In genomic region chr13:99282264-99283231, GRCh38 we compare ENCODE assay signal across 9 cellular contexts. TPM values are rescaled to one million over a fixed set of nuclear protein-coding genes. Genes with fewer than 3 reads are reported as not detected.
DNase-seq lines count a peak whose midpoint lies in the region; ATAC-seq and TF ChIP-seq lines count a peak whose summit lies in the region.
"Had no signal": no experiment of that assay in that cellular context is flagged by ENCODE, and none has a peak within 500 bp of the region (broad histone marks: within the 10 kb centered on the region; RNA-seq: fewer than 3 reads in every experiment).

No MANE protein-coding gene starts in this region.

- intact Hi-C loops in activated CD4-positive, alpha-beta T cell treated with anti-CD3 and anti-CD28 coated beads, Interleukin-2, amount 10 ng/mL, durations not matched to agents 24 days and 14 days (cut with micrococcal nuclease) = no loop called here
- intact Hi-C loops in activated T-helper 2 cell treated with anti-CD3 and anti-CD28 coated beads, Interferon-gamma antibody, Interleukin-2, Interleukin-4, amounts not matched to agents 10 μg/mL and 5 μg/mL and 100 μg/mL, durations not matched to agents 14 hours and 24 hours and 36 hours (cut with micrococcal nuclease) = loop anchor here (2.0 kb wide), 1 partner anchor 16 kb away; no protein-coding TSS in a partner anchor

- H3K4me1 Mint-ChIP-seq in activated CD4-positive, alpha-beta T cell treated with anti-CD3 and anti-CD28 coated beads, Interleukin-2, amount 10 ng/mL, durations not matched to agents 24 days and 14 days = peaks cover 68% of the 10 kb centered on the region
- H3K4me1 Mint-ChIP-seq in activated T-helper 2 cell treated with anti-CD3 and anti-CD28 coated beads, Interferon-gamma antibody, Interleukin-2, Interleukin-4, amounts not matched to agents 10 μg/mL and 5 μg/mL and 100 μg/mL, durations not matched to agents 14 hours and 24 hours and 36 hours (ENCODE audit: low read depth) = peaks cover 82% of the 10 kb centered on the region
- H3K4me1 Mint-ChIP-seq in WTC11 = peaks cover 15% of the 10 kb centered on the region

- no peaks in the 10 kb centered on the region for H3K36me3 ChIP-seq in smooth muscle cell (ENCODE audit: low read depth)

- CTCF ChIA-PET in WTC11 (lab: Charles Lee) = interaction anchor here (0.7 to 2.0 kb wide), 3 partner anchors 12 to 96 kb away, joined by 5 to 6 read pairs (median 5); no protein-coding TSS in a partner anchor

- H3K4me3 ChIP-seq in smooth muscle cell = no peak overlapping the region

- H2AFZ ChIP-seq in smooth muscle cell (ENCODE audit: low read depth) = no peak overlapping the region

- peak overlapping the region; percentile 70 for H3K4me2 ChIP-seq in smooth muscle cell

- peak overlapping the region; percentile 78 for H3K27ac ChIP-seq in smooth muscle cell (ENCODE audit: low read depth)

- H3K27ac Mint-ChIP-seq in activated CD4-positive, alpha-beta T cell treated with anti-CD3 and anti-CD28 coated beads, Interleukin-2, amount 10 ng/mL, durations not matched to agents 24 days and 14 days = peak overlapping the region; percentile 57
- H3K27ac Mint-ChIP-seq in activated T-helper 2 cell treated with anti-CD3 and anti-CD28 coated beads, Interferon-gamma antibody, Interleukin-2, Interleukin-4, amounts not matched to agents 10 μg/mL and 5 μg/mL and 100 μg/mL, durations not matched to agents 14 hours and 24 hours and 36 hours = peak overlapping the region; percentile 71
- no peak overlapping the region for H3K27ac Mint-ChIP-seq in WTC11

- no peaks in the 10 kb centered on the region for H3K9me3 ChIP-seq in smooth muscle cell (replicated peaks; ENCODE audit: low read depth)

- peak overlapping the region; percentile 17 for H3K9ac ChIP-seq in smooth muscle cell (ENCODE audit: low read depth)

- DNase-seq in activated CD4-positive, alpha-beta T cell treated with anti-CD3 and anti-CD28 coated beads, Interleukin-2, amount 10 ng/mL, durations not matched to agents 24 days and 14 days = no peak
- no peak for DNase-seq in activated CD4-positive, alpha-beta T cell treated with anti-CD3 and anti-CD28 coated beads for 48 hours
- no peak for DNase-seq in activated T-helper 2 cell treated with anti-CD3 and anti-CD28 coated beads, Interferon-gamma antibody, Interleukin-2, Interleukin-4, amounts not matched to agents 10 μg/mL and 5 μg/mL and 100 μg/mL, durations not matched to agents 14 hours and 24 hours and 36 hours (ENCODE audit: low spot score)
- no peak for DNase-seq in smooth muscle cell (lab: John Stamatoyannopoulos, UW; ENCODE audit: unreplicated experiment)
- DNase-seq in NCI-H1417 treated with DMSO at 0.1 percent for 48 hours (lab: John Stamatoyannopoulos, UW) = no peak
- no peak for DNase-seq in WTC11 (ENCODE audit: low spot score)
- no peak for DNase-seq in HPDE6-E6E7 (ENCODE audit: extremely low spot score)

- POLR2A ChIA-PET in WTC11 (lab: Charles Lee) = no interaction called here

- no peaks in the 10 kb centered on the region for H3K27me3 ChIP-seq in smooth muscle cell (ENCODE audit: low read depth)

- TF ChIP-seq CTCF in smooth muscle cell (IDR thresholded peaks at IDR 0.05; ENCODE audit: borderline replicate concordance, insufficient read depth, poor library complexity, severe bottlenecking) (no peak), WTC11 (IDR thresholded peaks at IDR 0.05) (no peak)

- no peaks in the 10 kb centered on the region for H3K27me3 Mint-ChIP-seq in activated CD4-positive, alpha-beta T cell treated with anti-CD3 and anti-CD28 coated beads, Interleukin-2, amount 10 ng/mL, durations not matched to agents 24 days and 14 days
- no peaks in the 10 kb centered on the region for H3K27me3 Mint-ChIP-seq in activated T-helper 2 cell treated with anti-CD3 and anti-CD28 coated beads, Interferon-gamma antibody, Interleukin-2, Interleukin-4, amounts not matched to agents 10 μg/mL and 5 μg/mL and 100 μg/mL, durations not matched to agents 14 hours and 24 hours and 36 hours (ENCODE audit: low read depth)
- H3K27me3 Mint-ChIP-seq in WTC11 (ENCODE audit: low read depth) = no peaks in the 10 kb centered on the region

- no peaks in the 10 kb centered on the region for H3F3A ChIP-seq in smooth muscle cell (ENCODE audit: low read depth)

- H3K36me3 Mint-ChIP-seq in activated CD4-positive, alpha-beta T cell treated with anti-CD3 and anti-CD28 coated beads, Interleukin-2, amount 10 ng/mL, durations not matched to agents 24 days and 14 days (ENCODE audit: low read depth) = peaks cover 34% of the 10 kb centered on the region
- peaks cover 50% of the 10 kb centered on the region for H3K36me3 Mint-ChIP-seq in activated T-helper 2 cell treated with anti-CD3 and anti-CD28 coated beads, Interferon-gamma antibody, Interleukin-2, Interleukin-4, amounts not matched to agents 10 μg/mL and 5 μg/mL and 100 μg/mL, durations not matched to agents 14 hours and 24 hours and 36 hours (ENCODE audit: low read depth)
- H3K36me3 Mint-ChIP-seq in WTC11 = no peaks in the 10 kb centered on the region

- ATAC-seq in HG02970 (IDR thresholded peaks at IDR 0.05; ENCODE audit: low FRiP score, unreplicated experiment) (peak; percentile 54), WTC11 (no peak)

- no peaks in the 10 kb centered on the region for H4K20me1 ChIP-seq in smooth muscle cell (ENCODE audit: low read depth)

- 91% methylated on average over 1 of the region's 1 CpG for WGBS in smooth muscle cell (ENCODE audit: low lambda C conversion rate)

- H3K79me2 ChIP-seq in smooth muscle cell (ENCODE audit: low read depth) = no peaks in the 10 kb centered on the region

- H3K9me3 Mint-ChIP-seq in activated CD4-positive, alpha-beta T cell treated with anti-CD3 and anti-CD28 coated beads, Interleukin-2, amount 10 ng/mL, durations not matched to agents 24 days and 14 days = no peaks in the 10 kb centered on the region
- no peaks in the 10 kb centered on the region for H3K9me3 Mint-ChIP-seq in activated T-helper 2 cell treated with anti-CD3 and anti-CD28 coated beads, Interferon-gamma antibody, Interleukin-2, Interleukin-4, amounts not matched to agents 10 μg/mL and 5 μg/mL and 100 μg/mL, durations not matched to agents 14 hours and 24 hours and 36 hours
- H3K9me3 Mint-ChIP-seq in WTC11 = no peaks in the 10 kb centered on the region

- H3K4me3 Mint-ChIP-seq in activated CD4-positive, alpha-beta T cell treated with anti-CD3 and anti-CD28 coated beads, Interleukin-2, amount 10 ng/mL, durations not matched to agents 24 days and 14 days = peak overlapping the region; percentile 8
- no peak overlapping the region for H3K4me3 Mint-ChIP-seq in activated T-helper 2 cell treated with anti-CD3 and anti-CD28 coated beads, Interferon-gamma antibody, Interleukin-2, Interleukin-4, amounts not matched to agents 10 μg/mL and 5 μg/mL and 100 μg/mL, durations not matched to agents 14 hours and 24 hours and 36 hours (ENCODE audit: low read depth)
- H3K4me3 Mint-ChIP-seq in WTC11 = no peak overlapping the region

- H3K4me1 ChIP-seq in smooth muscle cell (ENCODE audit: low read depth) = peaks cover 23% of the 10 kb centered on the region

TF ChIP-seq in WTC11, 78 proteins besides CTCF, POLR2A, EP300 and RAD21:
- no peak for TF ChIP-seq ZNF121 (CRISPR knock-in tag; IDR thresholded peaks at IDR 0.05)
- TF ChIP-seq RELA (CRISPR knock-in tag; IDR thresholded peaks at IDR 0.05; ENCODE audit: borderline replicate concordance) = no peak
- TF ChIP-seq ZNF512 (CRISPR knock-in tag; IDR thresholded peaks at IDR 0.05; ENCODE audit: borderline replicate concordance) = no peak
- no peak for TF ChIP-seq CBFB (CRISPR knock-in tag; IDR thresholded peaks at IDR 0.05; ENCODE audit: low read depth)
- no peak for TF ChIP-seq SOX15 (CRISPR knock-in tag; IDR thresholded peaks at IDR 0.05)

RNA-seq across cellular contexts. Expression of gene GPR18, which starts 24.4 kb away (rescaled TPM):
- 5.9 and 6.3 TPM in 2 replicates for total RNA-seq in activated CD4-positive, alpha-beta T cell treated with anti-CD3 and anti-CD28 coated beads, Interleukin-2, amount 10 ng/mL, durations not matched to agents 24 days and 14 days
- 7.4 and 8.4 TPM in 2 replicates for total RNA-seq in activated T-helper 2 cell treated with anti-CD3 and anti-CD28 coated beads, Interferon-gamma antibody, Interleukin-2, Interleukin-4, amounts not matched to agents 10 μg/mL and 5 μg/mL and 100 μg/mL, durations not matched to agents 14 hours and 24 hours and 36 hours
- total RNA-seq in smooth muscle cell (0.36 TPM in 1 of 2 replicates, not detected in the other), WTC11 (2021) (0.09 TPM in 1 of 3 replicates, not detected in the others)
- polyA plus RNA-seq in smooth muscle cell = 0.38 TPM in 1 of 2 replicates, not detected in the other
- polyA plus RNA-seq: keratinocyte had no signal

RNA-seq across cellular contexts. Expression of gene GPR183, which starts 24.7 kb away (rescaled TPM):
- 36.8 and 37.1 TPM in 2 replicates for total RNA-seq in activated CD4-positive, alpha-beta T cell treated with anti-CD3 and anti-CD28 coated beads, Interleukin-2, amount 10 ng/mL, durations not matched to agents 24 days and 14 days
- 143 and 147 TPM in 2 replicates for total RNA-seq in activated T-helper 2 cell treated with anti-CD3 and anti-CD28 coated beads, Interferon-gamma antibody, Interleukin-2, Interleukin-4, amounts not matched to agents 10 μg/mL and 5 μg/mL and 100 μg/mL, durations not matched to agents 14 hours and 24 hours and 36 hours
- total RNA-seq in smooth muscle cell (33.0 and 46.4 TPM in 2 replicates), WTC11 (2021) (0.13 to 0.14 TPM in 2 of 3 replicates, not detected in the other)
- 26.8 and 32.4 TPM in 2 replicates for polyA plus RNA-seq in smooth muscle cell
- polyA plus RNA-seq: keratinocyte had no signal

Comparison
In these comparisons a context has a peak if more than half of its experiments do, and no peak if none do; other contexts are left out.
1. RNA of gene GPR183, which starts 24.7 kb away (total RNA-seq): 143 to 147 TPM in activated T-helper 2 cell treated with anti-CD3 and anti-CD28 coated beads, Interferon-gamma antibody, Interleukin-2, Interleukin-4, amounts not matched to agents 10 μg/mL and 5 μg/mL and 100 μg/mL, durations not matched to agents 14 hours and 24 hours and 36 hours, 36.8 to 37.1 TPM in activated CD4-positive, alpha-beta T cell treated with anti-CD3 and anti-CD28 coated beads, Interleukin-2, amount 10 ng/mL, durations not matched to agents 24 days and 14 days and 33.0 to 46.4 TPM in smooth muscle cell; 0.13 to 0.14 TPM in WTC11; every median in the first group is over 10 times any median in the second.